14 cellular contexts compared by ENCODE assay signal in genomic region chr6:17883665-17884500, GRCh38.
A peak's percentile ranks its signal among the peaks of the same experiment; 100 is the strongest.
DNase-seq lines count a peak whose midpoint lies in the region; ATAC-seq and TF ChIP-seq lines count a peak whose summit lies in the region.
"Had no signal": no experiment of that assay in that cellular context is flagged by ENCODE, and none has a peak within 500 bp of the region (broad histone marks: within the 10 kb centered on the region; RNA-seq: fewer than 3 reads in every experiment).

No MANE protein-coding gene starts in this region.

- no peaks in the 10 kb centered on the region for H3K27me3 ChIP-seq in ACC112 (ENCODE audit: insufficient read depth, low read length)
- H3K27me3 ChIP-seq in OCI-LY3 (ENCODE audit: low read depth, low read length) = 0 out of 2 replicates have a peak, but pooled peaks cover 8% of the 10 kb centered on the region
- H3K27me3 ChIP-seq in layer of hippocampus (ENCODE audit: control insufficient read depth, insufficient read depth, low read length) = no peaks in the 10 kb centered on the region

- peak overlapping the region; percentile 1; the same call in 1 of the 2 replicates for H3K9ac ChIP-seq in OCI-LY3 (ENCODE audit: low read length)

- no peaks in the 10 kb centered on the region for H3K36me3 ChIP-seq in ACC112 (ENCODE audit: insufficient read depth, low read length)
- H3K36me3 ChIP-seq in HEK293 (ENCODE audit: control insufficient read depth in 2 of 2, insufficient read depth in 1 of 2, low read length in 2 of 2) = no peaks in the 10 kb centered on the region
- no peaks in the 10 kb centered on the region for H3K36me3 ChIP-seq in OCI-LY3 (replicated peaks; ENCODE audit: low read depth, low read length)
- H3K36me3 ChIP-seq: thoracic aorta had no signal

- peaks cover 4% of the 10 kb centered on the region for H3K79me2 ChIP-seq in ACC112 (ENCODE audit: control insufficient read depth, insufficient read depth, low read length, unreplicated experiment)
- no peaks in the 10 kb centered on the region for H3K79me2 ChIP-seq in OCI-LY3 (ENCODE audit: low read length)

- no peak overlapping the region for H2AFZ ChIP-seq in ACC112 (ENCODE audit: low read length, unreplicated experiment)
- H2AFZ ChIP-seq in OCI-LY3 (ENCODE audit: low read depth, low read length) = no peak overlapping the region

- peak overlapping the region; percentile 77 for H3K4me2 ChIP-seq in OCI-LY3 (ENCODE audit: low read length)

- H3K4me1 ChIP-seq in ACC112 (ENCODE audit: control insufficient read depth, insufficient read depth, low read length, unreplicated experiment) (peaks cover 43% of the 10 kb centered on the region), HEK293 (ENCODE audit: control insufficient read depth, insufficient read depth, low read length) (no peaks in the 10 kb centered on the region), OCI-LY3 (ENCODE audit: low read length) (peaks cover 57% of the 10 kb centered on the region)

- no peak for ATAC-seq in HG02981 (IDR thresholded peaks at IDR 0.05; ENCODE audit: unreplicated experiment)
- ATAC-seq in HG03432 (IDR thresholded peaks at IDR 0.05; ENCODE audit: unreplicated experiment) = no peak

- no peaks in the 10 kb centered on the region for H4K20me1 ChIP-seq in OCI-LY3 (ENCODE audit: insufficient read depth, low read length)

- H3K9me3 ChIP-seq in HEK293 (ENCODE audit: control insufficient read depth, insufficient read depth, low read depth, low read length) = no peaks in the 10 kb centered on the region
- no peaks in the 10 kb centered on the region for H3K9me3 ChIP-seq in OCI-LY3 (ENCODE audit: insufficient read depth, low read length)
- H3K9me3 ChIP-seq: thoracic aorta had no signal

- CTCF ChIA-PET in HEK293 (lab: Yijun Ruan, JAX) = interaction anchor here (0.5 to 0.6 kb wide), 3 partner anchors 73 to 593 kb away, joined by 3 to 7 read pairs (median 3); no protein-coding TSS in a partner anchor

- no peak for DNase-seq in foreskin melanocyte
- no peak for DNase-seq in midbrain (lab: John Stamatoyannopoulos, UW)
- DNase-seq: activated CD8-positive, alpha-beta memory T cell treated with anti-CD3 and anti-CD28 coated beads, Interleukin-2, amount 10 ng/mL, durations not matched to agents 7 days and 5 days; activated naive CD4-positive, alpha-beta T cell; naive thymus-derived CD4-positive, alpha-beta T cell; NCI-H1694; NCI-H510A had no signal

- H3K4me3 ChIP-seq in ACC112 (ENCODE audit: low read depth, low read length) = no peak overlapping the region
- no peak overlapping the region for H3K4me3 ChIP-seq in HEK293 (ENCODE audit: low read depth, low read length)
- H3K4me3 ChIP-seq in OCI-LY3 (ENCODE audit: low read length) = peak overlapping the region; percentile 46

- POLR2A ChIA-PET in HEK293 (lab: Yijun Ruan, JAX) = no interaction called here

- TF ChIP-seq CTCF in HEK293 (tag by site-specific recombination; IDR thresholded peaks at IDR 0.05) (no peak), OCI-LY3 (IDR thresholded peaks at IDR 0.05; ENCODE audit: low read depth, low read length) (no peak)

- H3K27ac ChIP-seq in ACC112 (ENCODE audit: low read depth, low read length) = peak overlapping the region; percentile 46
- H3K27ac ChIP-seq in HEK293 (ENCODE audit: extremely low read depth, low read depth, low read length) = no peak overlapping the region
- peak overlapping the region; percentile 93 for H3K27ac ChIP-seq in OCI-LY3 (ENCODE audit: low read length)
- peak overlapping the region; percentile 39 for H3K27ac ChIP-seq in layer of hippocampus (ENCODE audit: low read depth, low read length)

TF ChIP-seq in HEK293, 187 proteins besides CTCF, POLR2A, EP300 and RAD21:
- TF ChIP-seq SP7 (tag by site-specific recombination; IDR thresholded peaks at IDR 0.05) = peak; percentile 60
- TF ChIP-seq, protein P1, sequence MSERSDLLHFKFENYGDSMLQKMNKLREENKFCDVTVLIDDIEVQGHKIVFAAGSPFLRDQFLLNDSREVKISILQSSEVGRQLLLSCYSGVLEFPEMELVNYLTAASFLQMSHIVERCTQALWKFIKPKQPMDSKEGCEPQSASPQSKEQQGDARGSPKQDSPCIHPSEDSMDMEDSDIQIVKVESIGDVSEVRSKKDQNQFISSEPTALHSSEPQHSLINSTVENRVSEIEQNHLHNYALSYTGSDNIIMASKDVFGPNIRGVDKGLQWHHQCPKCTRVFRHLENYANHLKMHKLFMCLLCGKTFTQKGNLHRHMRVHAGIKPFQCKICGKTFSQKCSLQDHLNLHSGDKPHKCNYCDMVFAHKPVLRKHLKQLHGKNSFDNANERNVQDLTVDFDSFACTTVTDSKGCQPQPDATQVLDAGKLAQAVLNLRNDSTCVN (tag by site-specific recombination; optimal IDR thresholded peaks at IDR 0.05) = no peak
